In genomic region chr6:112780498-112781096, GRCh38 we compare ENCODE assay signal across 8 cellular contexts.
DNase-seq lines count a peak whose midpoint lies in the region; ATAC-seq and TF ChIP-seq lines count a peak whose summit lies in the region.

No MANE protein-coding gene starts in this region.

- H3K4me3 ChIP-seq in ACC112 (ENCODE audit: low read depth, low read length) = peak overlapping the region; percentile 38; the same call in 1 of the 2 replicates
- no peak overlapping the region for H3K4me3 ChIP-seq in RWPE2 (ENCODE audit: severe bottlenecking)
- H3K4me3 ChIP-seq in endocrine pancreas (ENCODE audit: control insufficient read depth, insufficient read depth, low read length) = peak overlapping the region; percentile 22

- H3K36me3 Mint-ChIP-seq in memory B cell = no peaks in the 10 kb centered on the region

- ATAC-seq in HG02571 (IDR thresholded peaks at IDR 0.05; ENCODE audit: unreplicated experiment) = peak; percentile 93
- ATAC-seq in RWPE2 (ENCODE audit: low read depth) = peak; percentile 76; the same call in 2 of the 3 replicates
- ATAC-seq in memory B cell (ENCODE audit: low read depth) = peak; percentile 94

- no peak overlapping the region for H3K27ac Mint-ChIP-seq in memory B cell

- H3K79me2 ChIP-seq in ACC112 (ENCODE audit: control insufficient read depth, insufficient read depth, low read length, unreplicated experiment) = no peaks in the 10 kb centered on the region

- H3K27me3 ChIP-seq in ACC112 (ENCODE audit: insufficient read depth, low read length) (no peaks in the 10 kb centered on the region), RWPE2 (ENCODE audit: insufficient read depth, poor library complexity, severe bottlenecking) (no peaks in the 10 kb centered on the region), endocrine pancreas (ENCODE audit: control insufficient read depth, insufficient read depth, low read length) (no peaks in the 10 kb centered on the region)

- no peak overlapping the region for H3K9ac ChIP-seq in endocrine pancreas (ENCODE audit: control insufficient read depth, insufficient read depth, low read length)

- H3K27ac ChIP-seq in ACC112 (ENCODE audit: low read depth, low read length) (no peak overlapping the region), RWPE2 (ENCODE audit: poor library complexity, severe bottlenecking) (no peak overlapping the region)

- H3K4me3 Mint-ChIP-seq in memory B cell = no peak overlapping the region

- H3K36me3 ChIP-seq in ACC112 (ENCODE audit: insufficient read depth, low read length) = no peaks in the 10 kb centered on the region
- H3K36me3 ChIP-seq in RWPE2 (ENCODE audit: low read depth) = no peaks in the 10 kb centered on the region
- H3K36me3 ChIP-seq in endocrine pancreas (ENCODE audit: control insufficient read depth, insufficient read depth, low read length) = no peaks in the 10 kb centered on the region

- peak overlapping the region; percentile 97 for H2AFZ ChIP-seq in ACC112 (ENCODE audit: low read length, unreplicated experiment)

- DNase-seq in M059J (ENCODE audit: low read depth) (peak; percentile 84), RWPE2 (ENCODE audit: low spot score) (no peak), memory B cell (ENCODE audit: low spot score in 2 of 2) (peak; percentile 64 to 72), ureter (ENCODE audit: low spot score) (peak; percentile 75)

- no peaks in the 10 kb centered on the region for H3K9me3 ChIP-seq in RWPE2 (ENCODE audit: severe bottlenecking)
- H3K9me3 ChIP-seq in endocrine pancreas (ENCODE audit: control insufficient read depth, low read length) = no peaks in the 10 kb centered on the region

- peaks cover 4% of the 10 kb centered on the region for H3K4me1 ChIP-seq in ACC112 (ENCODE audit: control insufficient read depth, insufficient read depth, low read length, unreplicated experiment)
- no peaks in the 10 kb centered on the region for H3K4me1 ChIP-seq in RWPE2 (ENCODE audit: insufficient read depth, poor library complexity, severe bottlenecking)
- peaks cover 12% of the 10 kb centered on the region for H3K4me1 ChIP-seq in endocrine pancreas (ENCODE audit: control insufficient read depth, insufficient read depth, low read length)

- H3K4me1 Mint-ChIP-seq in memory B cell = peaks cover 4% of the 10 kb centered on the region

- peak; percentile 42; the same call in 1 of the 2 replicates for TF ChIP-seq CTCF in GM12874 (IDR thresholded peaks at IDR 0.05; ENCODE audit: insufficient read depth, low read depth, low read length)
- peak; percentile 90 for TF ChIP-seq CTCF in RWPE2 (IDR thresholded peaks at IDR 0.05; ENCODE audit: poor library complexity, severe bottlenecking)

- H3K27me3 Mint-ChIP-seq in memory B cell = peaks cover 2% of the 10 kb centered on the region

- no peaks in the 10 kb centered on the region for H3K9me3 Mint-ChIP-seq in memory B cell
